In the genomic region with DNA sequence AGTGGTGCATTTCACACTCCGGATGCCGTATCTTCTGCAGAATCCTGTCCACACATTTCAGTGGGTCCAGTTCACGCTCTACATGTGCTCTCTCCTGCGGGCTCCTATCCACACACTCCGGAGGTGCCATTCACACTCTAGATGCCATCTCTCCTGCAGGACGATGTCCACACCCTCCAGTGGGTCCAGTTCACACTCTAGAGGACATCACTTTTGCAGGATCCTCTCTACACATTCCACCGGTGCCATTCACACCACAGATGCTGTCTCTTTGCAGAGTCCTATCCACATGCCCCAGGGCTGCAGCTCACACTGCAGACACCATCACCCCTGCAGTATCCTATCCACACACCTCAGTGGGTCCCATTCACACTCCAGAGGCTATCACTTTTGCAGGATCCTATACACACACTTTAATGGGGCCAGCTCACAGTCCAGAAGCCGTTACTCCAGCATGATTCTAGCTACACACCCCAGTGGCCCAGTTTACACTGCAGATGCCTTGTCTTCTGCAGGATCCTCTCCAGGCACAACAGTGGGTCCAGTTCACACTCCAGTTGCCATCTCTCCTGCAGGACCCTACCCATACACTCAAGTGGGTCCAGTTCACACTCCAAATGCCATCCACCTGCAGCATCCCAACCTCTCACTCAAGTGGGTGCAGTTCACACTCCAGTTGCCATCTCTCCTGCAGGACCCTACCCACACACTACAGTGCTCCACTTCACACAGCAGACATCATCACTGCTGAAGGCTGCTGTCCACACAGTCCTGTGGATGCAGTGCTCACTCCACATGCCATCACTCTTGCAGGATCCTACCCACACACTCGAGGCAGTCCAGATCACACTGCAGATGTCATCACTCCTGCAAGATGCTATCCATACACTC, we compare ENCODE assay signal across 22 cellular contexts. TPM values are rescaled to one million over a fixed set of nuclear protein-coding genes. Genes with fewer than 3 reads are reported as not detected.
A peak's percentile ranks its signal among the peaks of the same experiment; 100 is the strongest.
DNase-seq lines count a peak whose midpoint lies in the region; ATAC-seq and TF ChIP-seq lines count a peak whose summit lies in the region.
"Had no signal": no experiment of that assay in that cellular context is flagged by ENCODE, and none has a peak within 500 bp of the region (broad histone marks: within the 10 kb centered on the region; RNA-seq: fewer than 3 reads in every experiment).

No MANE protein-coding gene starts in this region.

- no peaks in the 10 kb centered on the region for H3K36me3 ChIP-seq in Peyer's patch
- H3K36me3 ChIP-seq: neutrophil, tibial nerve had no signal

- H3K27me3 Mint-ChIP-seq in activated CD4-positive, alpha-beta memory T cell treated with anti-CD3 and anti-CD28 coated beads, Interleukin-2, amount 10 ng/mL, durations not matched to agents 7 days and 5 days, result peaks cover 33% of the 10 kb centered on the region
- peaks cover 40% of the 10 kb centered on the region for H3K27me3 Mint-ChIP-seq in activated CD4-positive, alpha-beta memory T cell treated with anti-CD3 and anti-CD28 coated beads for 36 hours

- no peaks in the 10 kb centered on the region for H3K27me3 ChIP-seq in Peyer's patch
- H3K27me3 ChIP-seq: tibial nerve had no signal

- peaks cover 2% of the 10 kb centered on the region for H3K4me1 Mint-ChIP-seq in activated CD4-positive, alpha-beta memory T cell treated with anti-CD3 and anti-CD28 coated beads, Interleukin-2, amount 10 ng/mL, durations not matched to agents 7 days and 5 days
- peaks cover 10% of the 10 kb centered on the region for H3K4me1 Mint-ChIP-seq in activated CD4-positive, alpha-beta memory T cell treated with anti-CD3 and anti-CD28 coated beads for 36 hours (ENCODE audit: low read depth)

- no peak overlapping the region for H3K4me3 ChIP-seq in Peyer's patch
- H3K4me3 ChIP-seq: GM12878, tibial nerve had no signal

- no peak overlapping the region for H3K27ac Mint-ChIP-seq in activated CD4-positive, alpha-beta memory T cell treated with anti-CD3 and anti-CD28 coated beads, Interleukin-2, amount 10 ng/mL, durations not matched to agents 7 days and 5 days
- H3K27ac Mint-ChIP-seq in activated CD4-positive, alpha-beta memory T cell treated with anti-CD3 and anti-CD28 coated beads for 36 hours, result no peak overlapping the region
- H3K27ac Mint-ChIP-seq: activated naive CD4-positive, alpha-beta T cell treated with anti-CD3 and anti-CD28 coated beads, Interleukin-2, amount 50 U/mL, for 72 hours; activated T-helper 1 cell treated with anti-CD3 and anti-CD28 coated beads, Interleukin-12 subunit alpha, Interleukin-12 subunit beta, Interleukin-2, Interleukin-4 antibody, amounts not matched to agents 30 ng/mL and 10 ng/mL and 1 ng/mL, durations not matched to agents 14 hours and 24 hours and 36 hours; stimulated activated naive CD8-positive, alpha-beta T cell treated with anti-CD3 and anti-CD28 coated beads, Interleukin-15, Interleukin-2, amounts not matched to agents 100 ng/mL and 50 ng/mL, for 24 hours had no signal

- H3K9me3 Mint-ChIP-seq in activated CD4-positive, alpha-beta memory T cell treated with anti-CD3 and anti-CD28 coated beads, Interleukin-2, amount 10 ng/mL, durations not matched to agents 7 days and 5 days, result no peaks in the 10 kb centered on the region
- H3K9me3 Mint-ChIP-seq in activated CD4-positive, alpha-beta memory T cell treated with anti-CD3 and anti-CD28 coated beads for 36 hours, result no peaks in the 10 kb centered on the region
- H3K9me3 Mint-ChIP-seq: activated naive CD4-positive, alpha-beta T cell treated with anti-CD3 and anti-CD28 coated beads, Interleukin-2, amount 50 U/mL, for 72 hours; activated T-helper 1 cell treated with anti-CD3 and anti-CD28 coated beads, Interleukin-12 subunit alpha, Interleukin-12 subunit beta, Interleukin-2, Interleukin-4 antibody, amounts not matched to agents 30 ng/mL and 10 ng/mL and 1 ng/mL, durations not matched to agents 14 hours and 24 hours and 36 hours; stimulated activated naive CD8-positive, alpha-beta T cell treated with anti-CD3 and anti-CD28 coated beads, Interleukin-15, Interleukin-2, amounts not matched to agents 100 ng/mL and 50 ng/mL, for 24 hours had no signal

- POLR2A ChIA-PET in activated CD4-positive, alpha-beta memory T cell treated with anti-CD3 and anti-CD28 coated beads, Interleukin-2, amount 10 ng/mL, durations not matched to agents 7 days and 5 days (lab: Charles Lee), result no interaction called here
- POLR2A ChIA-PET in activated CD4-positive, alpha-beta memory T cell treated with anti-CD3 and anti-CD28 coated beads for 36 hours (lab: Charles Lee), result no interaction called here

- H3K36me3 Mint-ChIP-seq in activated CD4-positive, alpha-beta memory T cell treated with anti-CD3 and anti-CD28 coated beads, Interleukin-2, amount 10 ng/mL, durations not matched to agents 7 days and 5 days (ENCODE audit: low read depth), result no peaks in the 10 kb centered on the region
- H3K36me3 Mint-ChIP-seq in activated CD4-positive, alpha-beta memory T cell treated with anti-CD3 and anti-CD28 coated beads for 36 hours, result no peaks in the 10 kb centered on the region

- no peak for ATAC-seq in GM21381 (IDR thresholded peaks at IDR 0.05; ENCODE audit: unreplicated experiment)
- ATAC-seq: activated naive CD4-positive, alpha-beta T cell treated with anti-CD3 and anti-CD28 coated beads, Interleukin-2, amount 50 U/mL, for 72 hours; GM12878; SK-N-SH treated with all-trans-retinoic acid at 6 μM for 48 hours had no signal

- DNase-seq in activated CD4-positive, alpha-beta memory T cell treated with anti-CD3 and anti-CD28 coated beads, Interleukin-2, amount 10 ng/mL, durations not matched to agents 7 days and 5 days, result peak; percentile 11
- DNase-seq in activated CD4-positive, alpha-beta memory T cell treated with anti-CD3 and anti-CD28 coated beads for 36 hours, result no peak
- DNase-seq in Peyer's patch (peak in 2 of 3 donors; percentile 3 to 27), mesenteric fat pad (ENCODE audit: low spot score) (peak; percentile 57), posterior vena cava (ENCODE audit: low spot score) (peak; percentile 25), NCI-H2227 (lab: John Stamatoyannopoulos, UW; ENCODE audit: unreplicated experiment) (no peak), DMS 273 treated with DMSO at 0.1 percent for 48 hours (lab: John Stamatoyannopoulos, UW) (no peak)
- DNase-seq: activated CD4-positive, CD25-positive, alpha-beta regulatory T cell; DMS79 treated with DMSO at 0.1 percent for 48 hours; Kasumi-1; mesendoderm; NCI-H1694 treated with DMSO at 0.1 percent for 48 hours; stimulated activated CD4-positive, alpha-beta T cell treated with anti-CD3 and anti-CD28 coated beads, Interleukin-4, amount 100 ng/mL, for 24 hours had no signal

- no peaks in the 10 kb centered on the region for H3K4me1 ChIP-seq in Peyer's patch

- H3K9me3 ChIP-seq in Peyer's patch, result no peaks in the 10 kb centered on the region
- H3K9me3 ChIP-seq: neutrophil, tibial nerve had no signal

- H3K27ac ChIP-seq in Peyer's patch, result no peak overlapping the region
- H3K27ac ChIP-seq: 22Rv1, neutrophil, tibial nerve had no signal

- intact Hi-C loops in activated CD4-positive, alpha-beta memory T cell treated with anti-CD3 and anti-CD28 coated beads for 36 hours (cut with micrococcal nuclease), result no loop called here
- intact Hi-C loops in posterior vena cava (cut with DNase I), result loop anchor here (5.0 to 10.0 kb wide), 6 partner anchors 71 to 269 kb away; no protein-coding TSS in a partner anchor

- no peak overlapping the region for H3K4me3 Mint-ChIP-seq in activated CD4-positive, alpha-beta memory T cell treated with anti-CD3 and anti-CD28 coated beads, Interleukin-2, amount 10 ng/mL, durations not matched to agents 7 days and 5 days
- H3K4me3 Mint-ChIP-seq in activated CD4-positive, alpha-beta memory T cell treated with anti-CD3 and anti-CD28 coated beads for 36 hours, result no peak overlapping the region
- H3K4me3 Mint-ChIP-seq: activated T-helper 1 cell treated with anti-CD3 and anti-CD28 coated beads, Interleukin-12 subunit alpha, Interleukin-12 subunit beta, Interleukin-2, Interleukin-4 antibody, amounts not matched to agents 30 ng/mL and 10 ng/mL and 1 ng/mL, durations not matched to agents 14 hours and 24 hours and 36 hours; stimulated activated naive CD8-positive, alpha-beta T cell treated with anti-CD3 and anti-CD28 coated beads, Interleukin-15, Interleukin-2, amounts not matched to agents 100 ng/mL and 50 ng/mL, for 24 hours had no signal

- no peak for TF ChIP-seq CTCF in Peyer's patch (IDR thresholded peaks at IDR 0.05)

- no peak for TF ChIP-seq POLR2A in Peyer's patch (IDR thresholded peaks at IDR 0.05)

- CTCF ChIA-PET in activated CD4-positive, alpha-beta memory T cell treated with anti-CD3 and anti-CD28 coated beads, Interleukin-2, amount 10 ng/mL, durations not matched to agents 7 days and 5 days (lab: Charles Lee), result no interaction called here
- CTCF ChIA-PET in activated CD4-positive, alpha-beta memory T cell treated with anti-CD3 and anti-CD28 coated beads for 36 hours (lab: Charles Lee), result no interaction called here

RNA-seq across cellular contexts. Expression of gene PXDN, which starts 2.1 kb away (rescaled TPM):
- total RNA-seq in activated CD4-positive, alpha-beta memory T cell treated with anti-CD3 and anti-CD28 coated beads, Interleukin-2, amount 10 ng/mL, durations not matched to agents 7 days and 5 days, result not detected
- total RNA-seq in activated CD4-positive, alpha-beta memory T cell treated with anti-CD3 and anti-CD28 coated beads for 36 hours, result not detected
- total RNA-seq in Peyer's patch (100 to 1,000 TPM in 1 of 4 donors, 10 to 100 TPM in 2, 1 to 10 TPM in 1; 7.5 to 148 (median 21.0) TPM), mesenteric fat pad (228 TPM), posterior vena cava (10 to 100 TPM; 75.3 to 85.8 TPM)

Comparison
In these comparisons a context has a peak if more than half of its experiments do, and no peak if none do; other contexts are left out.
1. DNase-seq: peak in activated CD4-positive, alpha-beta memory T cell treated with anti-CD3 and anti-CD28 coated beads, Interleukin-2, amount 10 ng/mL, durations not matched to agents 7 days and 5 days (single experiment), Peyer's patch (2 of 3), mesenteric fat pad (single experiment) and posterior vena cava (single experiment); none in activated CD4-positive, alpha-beta memory T cell treated with anti-CD3 and anti-CD28 coated beads for 36 hours (single experiment), NCI-H2227 (single experiment) and DMS 273 treated with DMSO at 0.1 percent for 48 hours (single experiment).
2. RNA of gene PXDN, which starts 2.1 kb away (total RNA-seq): 228 TPM in mesenteric fat pad (single experiment), 75.3 to 85.8 TPM in posterior vena cava and 7.5 to 148 TPM in Peyer's patch; not detected in activated CD4-positive, alpha-beta memory T cell treated with anti-CD3 and anti-CD28 coated beads, Interleukin-2, amount 10 ng/mL, durations not matched to agents 7 days and 5 days and not detected in activated CD4-positive, alpha-beta memory T cell treated with anti-CD3 and anti-CD28 coated beads for 36 hours; every median in the first group is over 4 times any median in the second.